20 cellular contexts compared by ENCODE assay signal in the genomic region with DNA sequence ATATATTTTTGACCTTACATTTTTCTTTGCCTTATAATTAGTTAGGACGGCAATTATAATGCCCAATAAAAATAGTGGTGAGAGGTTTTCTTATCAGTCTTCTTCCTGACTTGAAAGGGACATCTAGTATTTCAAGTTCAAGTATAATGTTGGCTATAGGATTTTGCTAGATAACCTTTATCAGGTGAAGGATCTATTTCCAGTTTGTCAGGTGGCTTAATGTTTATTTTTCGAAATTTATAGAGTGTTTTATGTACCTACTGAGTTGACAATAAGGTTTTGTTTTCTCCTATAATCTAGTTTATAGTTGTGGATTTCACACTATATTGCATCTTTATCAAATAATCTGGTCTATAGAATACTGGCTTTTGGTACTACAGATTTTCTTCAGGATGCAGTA.
DNase-seq lines count a peak whose midpoint lies in the region; ATAC-seq, FAIRE-seq and TF ChIP-seq lines count a peak whose summit lies in the region.
"Had no signal": no experiment of that assay in that cellular context is flagged by ENCODE, and none has a peak within 500 bp of the region (broad histone marks: within the 10 kb centered on the region; RNA-seq: fewer than 3 reads in every experiment).

No MANE protein-coding gene starts in this region.

- no TSS peak for BruUV-seq in PC-3 (replicated peaks; lab: Mats Ljungman, UMichigan)

- H3K27ac ChIP-seq in HEK293 (ENCODE audit: extremely low read depth, low read depth, low read length) (no peak overlapping the region), PC-3 (ENCODE audit: low read length) (no peak overlapping the region), psoas muscle (no peak overlapping the region)
- H3K27ac ChIP-seq: BLaER1 treated with 17β-estradiol and CSF1 and Interleukin-3, amounts not matched to agents 10 nM and 100 nM; C4-2B had no signal

- intact Hi-C loops in PC-3 (cut with micrococcal nuclease) (no loop called here), psoas muscle (cut with DNase I) (no loop called here)

- H3K27me3 Mint-ChIP-seq in progenitor cell of endocrine pancreas = no peaks in the 10 kb centered on the region
- H3K27me3 Mint-ChIP-seq: B cell; CD4-positive, alpha-beta T cell had no signal

- H3K9ac ChIP-seq in PC-3 (ENCODE audit: low read length) = no peak overlapping the region
- H3K9ac ChIP-seq: BLaER1 treated with 17β-estradiol and CSF1 and Interleukin-3, amounts not matched to agents 10 nM and 100 nM had no signal

- H3K9me3 ChIP-seq in HEK293 (ENCODE audit: control insufficient read depth, insufficient read depth, low read depth, low read length) (no peaks in the 10 kb centered on the region), PC-3 (ENCODE audit: low read length) (no peaks in the 10 kb centered on the region), psoas muscle (no peaks in the 10 kb centered on the region)
- H3K9me3 ChIP-seq: Caco-2 had no signal

- no peak overlapping the region for H3K4me3 ChIP-seq in HEK293 (ENCODE audit: low read depth, low read length)
- no peak overlapping the region for H3K4me3 ChIP-seq in PC-3 (ENCODE audit: low read length)
- no peak overlapping the region for H3K4me3 ChIP-seq in psoas muscle
- H3K4me3 ChIP-seq: BLaER1 treated with 17β-estradiol and CSF1 and Interleukin-3, amounts not matched to agents 10 nM and 100 nM had no signal

- H3K36me3 Mint-ChIP-seq in progenitor cell of endocrine pancreas (ENCODE audit: insufficient read depth) = peaks cover 13% of the 10 kb centered on the region
- H3K36me3 Mint-ChIP-seq: CD8-positive, alpha-beta T cell had no signal

- no peaks in the 10 kb centered on the region for H3K79me2 ChIP-seq in PC-3 (ENCODE audit: low read length)

- WGBS in psoas muscle, 3 donors = 58 to 86% (median 83%) methylated on average over 2 of the region's 2 CpGs

- TF ChIP-seq CTCF in HEK293 (tag by site-specific recombination; IDR thresholded peaks at IDR 0.05) (no peak), PC-3 (conservative IDR thresholded peaks at IDR 0.05; ENCODE audit: low read depth, low read length) (no peak), psoas muscle (IDR thresholded peaks at IDR 0.05) (no peak), progenitor cell of endocrine pancreas (IDR thresholded peaks at IDR 0.05; ENCODE audit: unreplicated experiment) (no peak)

- no peak overlapping the region for H3K27ac Mint-ChIP-seq in progenitor cell of endocrine pancreas
- H3K27ac Mint-ChIP-seq: B cell; CD4-positive, alpha-beta T cell; CD8-positive, alpha-beta T cell had no signal

- FAIRE-seq in colon (lab: Jason Lieb, UNC) = peak; percentile 75
- FAIRE-seq: A204.1, D721Med, GM12891 had no signal

- DNase-seq in PC-3 (peak; percentile 20), psoas muscle (no peak), dermis blood vessel endothelial cell (no peak), progenitor cell of endocrine pancreas (ENCODE audit: low spot score, unreplicated experiment) (no peak)
- DNase-seq: 8988T; AML-193; Caco-2; Calu3; CD4-positive, alpha-beta T cell; CD8-positive, alpha-beta T cell; DMS79 treated with DMSO at 0.1 percent for 48 hours; GF-D8 had no signal

- no peaks in the 10 kb centered on the region for H3K9me2 ChIP-seq in PC-3 (replicated peaks; ENCODE audit: low read length)

- CTCF ChIA-PET in HEK293 (lab: Yijun Ruan, JAX) = no interaction called here
- CTCF ChIA-PET in PC-3 (lab: Charles Lee) = no interaction called here

- H2AFZ ChIP-seq in PC-3 (ENCODE audit: low read length) = no peak overlapping the region

- H4K20me1 ChIP-seq in PC-3 (ENCODE audit: low read length) = no peaks in the 10 kb centered on the region
- H4K20me1 ChIP-seq: BLaER1 treated with 17β-estradiol and CSF1 and Interleukin-3, amounts not matched to agents 10 nM and 100 nM had no signal

- no peaks in the 10 kb centered on the region for H3K27me3 ChIP-seq in PC-3 (ENCODE audit: low read length)
- H3K27me3 ChIP-seq in psoas muscle (ENCODE audit: insufficient read depth in 3 of 3, low read length in 2 of 3) = no peaks in the 10 kb centered on the region

- peaks cover 25% of the 10 kb centered on the region for H3K9me3 Mint-ChIP-seq in progenitor cell of endocrine pancreas (ENCODE audit: low read depth)
- H3K9me3 Mint-ChIP-seq: CD4-positive, alpha-beta T cell; CD8-positive, alpha-beta T cell had no signal

- peaks cover 1% of the 10 kb centered on the region for H3K4me1 Mint-ChIP-seq in progenitor cell of endocrine pancreas (ENCODE audit: low read depth)
- H3K4me1 Mint-ChIP-seq: B cell had no signal

- POLR2A ChIA-PET in HEK293 (lab: Yijun Ruan, JAX) = no interaction called here
- POLR2A ChIA-PET in PC-3 (lab: Charles Lee; ENCODE audit: unreplicated experiment) = no interaction called here

- H3K36me3 ChIP-seq in HEK293 (ENCODE audit: control insufficient read depth in 2 of 2, insufficient read depth in 1 of 2, low read length in 2 of 2) = no peaks in the 10 kb centered on the region
- H3K36me3 ChIP-seq in PC-3 (ENCODE audit: low read depth, low read length) = no peaks in the 10 kb centered on the region
- no peaks in the 10 kb centered on the region for H3K36me3 ChIP-seq in psoas muscle (ENCODE audit: insufficient read depth in 1 of 2, low read depth in 1 of 2)
- H3K36me3 ChIP-seq: BLaER1 treated with 17β-estradiol and CSF1 and Interleukin-3, amounts not matched to agents 10 nM and 100 nM had no signal

- H3F3A ChIP-seq in PC-3 (ENCODE audit: low read length, unreplicated experiment) = no peaks in the 10 kb centered on the region

- no peak overlapping the region for H3K4me2 ChIP-seq in PC-3 (ENCODE audit: low read length)
- H3K4me2 ChIP-seq: BLaER1 treated with 17β-estradiol and CSF1 and Interleukin-3, amounts not matched to agents 10 nM and 100 nM had no signal

- no peak for ATAC-seq in PC-3
- ATAC-seq in psoas muscle = no peak
- ATAC-seq: CD8-positive, alpha-beta T cell had no signal

- H3K4me1 ChIP-seq in HEK293 (ENCODE audit: control insufficient read depth, insufficient read depth, low read length) (peaks cover 3% of the 10 kb centered on the region), PC-3 (ENCODE audit: insufficient read depth, low read length) (peaks cover 17% of the 10 kb centered on the region), psoas muscle (no peaks in the 10 kb centered on the region)
- H3K4me1 ChIP-seq: BLaER1 treated with 17β-estradiol and CSF1 and Interleukin-3, amounts not matched to agents 10 nM and 100 nM; Caco-2 had no signal

- H3K4me3 Mint-ChIP-seq in progenitor cell of endocrine pancreas (ENCODE audit: low read depth) = no peak overlapping the region
- H3K4me3 Mint-ChIP-seq: B cell; CD4-positive, alpha-beta T cell; CD8-positive, alpha-beta T cell had no signal

TF ChIP-seq in HEK293, 187 proteins besides CTCF, POLR2A, EP300 and RAD21:
- TF ChIP-seq ZNF10 (tag by site-specific recombination; IDR thresholded peaks at IDR 0.05) = peak; percentile 82
- TF ChIP-seq, protein P1, sequence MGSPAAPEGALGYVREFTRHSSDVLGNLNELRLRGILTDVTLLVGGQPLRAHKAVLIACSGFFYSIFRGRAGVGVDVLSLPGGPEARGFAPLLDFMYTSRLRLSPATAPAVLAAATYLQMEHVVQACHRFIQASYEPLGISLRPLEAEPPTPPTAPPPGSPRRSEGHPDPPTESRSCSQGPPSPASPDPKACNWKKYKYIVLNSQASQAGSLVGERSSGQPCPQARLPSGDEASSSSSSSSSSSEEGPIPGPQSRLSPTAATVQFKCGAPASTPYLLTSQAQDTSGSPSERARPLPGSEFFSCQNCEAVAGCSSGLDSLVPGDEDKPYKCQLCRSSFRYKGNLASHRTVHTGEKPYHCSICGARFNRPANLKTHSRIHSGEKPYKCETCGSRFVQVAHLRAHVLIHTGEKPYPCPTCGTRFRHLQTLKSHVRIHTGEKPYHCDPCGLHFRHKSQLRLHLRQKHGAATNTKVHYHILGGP (tag by site-specific recombination; IDR thresholded peaks at IDR 0.05) = no peak
